In the genomic region with DNA sequence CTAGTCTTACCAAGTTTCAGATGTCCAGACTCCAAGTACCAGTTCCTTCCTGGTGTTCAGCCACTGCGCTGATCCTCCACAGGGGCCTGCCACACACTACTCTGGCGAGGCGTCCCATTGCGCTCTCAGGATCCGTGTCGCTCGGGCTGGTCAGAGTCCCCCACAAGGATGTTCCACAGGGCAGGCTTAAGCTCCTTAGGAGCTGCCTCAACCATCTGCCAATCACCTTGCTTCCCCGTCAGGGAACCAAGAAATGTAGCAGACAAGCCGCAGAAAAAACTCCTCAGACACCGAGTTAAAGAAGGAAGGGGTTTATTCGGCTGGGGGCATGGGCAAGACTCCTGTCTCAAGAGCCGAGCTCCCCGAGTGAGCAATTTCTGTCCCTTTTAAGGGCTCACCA, we compare ENCODE assay signal across 1 cellular context.
TF ChIP-seq lines count a peak whose summit lies in the region.

No MANE protein-coding gene starts in this region.

TF ChIP-seq in HepG2, 621 proteins besides CTCF, POLR2A, EP300 and RAD21:
- no peak for TF ChIP-seq ZMAT3 (CRISPR knock-in tag; conservative IDR thresholded peaks at IDR 0.05)
- TF ChIP-seq, protein P1, sequence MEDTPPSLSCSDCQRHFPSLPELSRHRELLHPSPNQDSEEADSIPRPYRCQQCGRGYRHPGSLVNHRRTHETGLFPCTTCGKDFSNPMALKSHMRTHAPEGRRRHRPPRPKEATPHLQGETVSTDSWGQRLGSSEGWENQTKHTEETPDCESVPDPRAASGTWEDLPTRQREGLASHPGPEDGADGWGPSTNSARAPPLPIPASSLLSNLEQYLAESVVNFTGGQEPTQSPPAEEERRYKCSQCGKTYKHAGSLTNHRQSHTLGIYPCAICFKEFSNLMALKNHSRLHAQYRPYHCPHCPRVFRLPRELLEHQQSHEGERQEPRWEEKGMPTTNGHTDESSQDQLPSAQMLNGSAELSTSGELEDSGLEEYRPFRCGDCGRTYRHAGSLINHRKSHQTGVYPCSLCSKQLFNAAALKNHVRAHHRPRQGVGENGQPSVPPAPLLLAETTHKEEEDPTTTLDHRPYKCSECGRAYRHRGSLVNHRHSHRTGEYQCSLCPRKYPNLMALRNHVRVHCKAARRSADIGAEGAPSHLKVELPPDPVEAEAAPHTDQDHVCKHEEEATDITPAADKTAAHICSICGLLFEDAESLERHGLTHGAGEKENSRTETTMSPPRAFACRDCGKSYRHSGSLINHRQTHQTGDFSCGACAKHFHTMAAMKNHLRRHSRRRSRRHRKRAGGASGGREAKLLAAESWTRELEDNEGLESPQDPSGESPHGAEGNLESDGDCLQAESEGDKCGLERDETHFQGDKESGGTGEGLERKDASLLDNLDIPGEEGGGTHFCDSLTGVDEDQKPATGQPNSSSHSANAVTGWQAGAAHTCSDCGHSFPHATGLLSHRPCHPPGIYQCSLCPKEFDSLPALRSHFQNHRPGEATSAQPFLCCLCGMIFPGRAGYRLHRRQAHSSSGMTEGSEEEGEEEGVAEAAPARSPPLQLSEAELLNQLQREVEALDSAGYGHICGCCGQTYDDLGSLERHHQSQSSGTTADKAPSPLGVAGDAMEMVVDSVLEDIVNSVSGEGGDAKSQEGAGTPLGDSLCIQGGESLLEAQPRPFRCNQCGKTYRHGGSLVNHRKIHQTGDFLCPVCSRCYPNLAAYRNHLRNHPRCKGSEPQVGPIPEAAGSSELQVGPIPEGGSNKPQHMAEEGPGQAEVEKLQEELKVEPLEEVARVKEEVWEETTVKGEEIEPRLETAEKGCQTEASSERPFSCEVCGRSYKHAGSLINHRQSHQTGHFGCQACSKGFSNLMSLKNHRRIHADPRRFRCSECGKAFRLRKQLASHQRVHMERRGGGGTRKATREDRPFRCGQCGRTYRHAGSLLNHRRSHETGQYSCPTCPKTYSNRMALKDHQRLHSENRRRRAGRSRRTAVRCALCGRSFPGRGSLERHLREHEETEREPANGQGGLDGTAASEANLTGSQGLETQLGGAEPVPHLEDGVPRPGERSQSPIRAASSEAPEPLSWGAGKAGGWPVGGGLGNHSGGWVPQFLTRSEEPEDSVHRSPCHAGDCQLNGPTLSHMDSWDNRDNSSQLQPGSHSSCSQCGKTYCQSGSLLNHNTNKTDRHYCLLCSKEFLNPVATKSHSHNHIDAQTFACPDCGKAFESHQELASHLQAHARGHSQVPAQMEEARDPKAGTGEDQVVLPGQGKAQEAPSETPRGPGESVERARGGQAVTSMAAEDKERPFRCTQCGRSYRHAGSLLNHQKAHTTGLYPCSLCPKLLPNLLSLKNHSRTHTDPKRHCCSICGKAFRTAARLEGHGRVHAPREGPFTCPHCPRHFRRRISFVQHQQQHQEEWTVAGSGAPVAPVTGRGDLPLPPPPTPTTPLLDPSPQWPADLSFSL (CRISPR knock-in tag; IDR thresholded peaks at IDR 0.05) = no peak
- TF ChIP-seq KLF9 (CRISPR knock-in tag; IDR thresholded peaks at IDR 0.05; ENCODE audit: low read depth) = no peak
- no peak for TF ChIP-seq CHD4 (IDR thresholded peaks at IDR 0.05; ENCODE audit: borderline replicate concordance, low read length)
- TF ChIP-seq GATAD1 (CRISPR knock-in tag; IDR thresholded peaks at IDR 0.05) = no peak
- TF ChIP-seq ZNF382 (CRISPR knock-in tag; IDR thresholded peaks at IDR 0.05; ENCODE audit: borderline replicate concordance) = no peak
- TF ChIP-seq, protein P2, sequence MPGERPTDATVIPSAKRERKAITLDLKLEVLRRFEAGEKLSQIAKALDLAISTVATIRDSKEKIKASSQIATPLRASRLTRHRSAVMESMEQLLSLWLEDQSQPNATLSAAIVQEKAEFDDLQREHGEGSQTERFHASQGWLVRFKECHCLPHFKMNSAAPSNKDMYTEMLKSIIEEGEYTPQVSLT (CRISPR knock-in tag; IDR thresholded peaks at IDR 0.05; ENCODE audit: borderline replicate concordance, low read depth) = no peak
- no peak for TF ChIP-seq NR2F6 (IDR thresholded peaks at IDR 0.05)
- no peak for TF ChIP-seq NR2F6 (CRISPR knock-in tag; IDR thresholded peaks at IDR 0.05)
- TF ChIP-seq KDM3A (CRISPR knock-in tag; IDR thresholded peaks at IDR 0.05; ENCODE audit: low read depth) = no peak
- no peak for TF ChIP-seq BORCS8-MEF2B (CRISPR knock-in tag; IDR thresholded peaks at IDR 0.05)
- TF ChIP-seq, protein P3, sequence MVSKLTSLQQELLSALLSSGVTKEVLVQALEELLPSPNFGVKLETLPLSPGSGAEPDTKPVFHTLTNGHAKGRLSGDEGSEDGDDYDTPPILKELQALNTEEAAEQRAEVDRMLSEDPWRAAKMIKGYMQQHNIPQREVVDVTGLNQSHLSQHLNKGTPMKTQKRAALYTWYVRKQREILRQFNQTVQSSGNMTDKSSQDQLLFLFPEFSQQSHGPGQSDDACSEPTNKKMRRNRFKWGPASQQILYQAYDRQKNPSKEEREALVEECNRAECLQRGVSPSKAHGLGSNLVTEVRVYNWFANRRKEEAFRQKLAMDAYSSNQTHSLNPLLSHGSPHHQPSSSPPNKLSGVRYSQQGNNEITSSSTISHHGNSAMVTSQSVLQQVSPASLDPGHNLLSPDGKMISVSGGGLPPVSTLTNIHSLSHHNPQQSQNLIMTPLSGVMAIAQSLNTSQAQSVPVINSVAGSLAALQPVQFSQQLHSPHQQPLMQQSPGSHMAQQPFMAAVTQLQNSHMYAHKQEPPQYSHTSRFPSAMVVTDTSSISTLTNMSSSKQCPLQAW (CRISPR knock-in tag; IDR thresholded peaks at IDR 0.05) = no peak
- no peak for TF ChIP-seq CBX2 (IDR thresholded peaks at IDR 0.05; ENCODE audit: low read depth, low read length)
- no peak for TF ChIP-seq CBX2 (CRISPR knock-in tag; IDR thresholded peaks at IDR 0.05; ENCODE audit: low read depth)
- no peak for TF ChIP-seq POLR2AphosphoS2 (IDR thresholded peaks at IDR 0.05; ENCODE audit: low read depth, low read length)
- no peak for TF ChIP-seq SP4 (CRISPR knock-in tag; IDR thresholded peaks at IDR 0.05)
- TF ChIP-seq XBP1 (CRISPR knock-in tag; IDR thresholded peaks at IDR 0.05) = no peak
- no peak for TF ChIP-seq ZNF614 (CRISPR knock-in tag; IDR thresholded peaks at IDR 0.05; ENCODE audit: borderline replicate concordance)
- TF ChIP-seq TOE1 (CRISPR knock-in tag; IDR thresholded peaks at IDR 0.05) = no peak
- TF ChIP-seq, protein P4, sequence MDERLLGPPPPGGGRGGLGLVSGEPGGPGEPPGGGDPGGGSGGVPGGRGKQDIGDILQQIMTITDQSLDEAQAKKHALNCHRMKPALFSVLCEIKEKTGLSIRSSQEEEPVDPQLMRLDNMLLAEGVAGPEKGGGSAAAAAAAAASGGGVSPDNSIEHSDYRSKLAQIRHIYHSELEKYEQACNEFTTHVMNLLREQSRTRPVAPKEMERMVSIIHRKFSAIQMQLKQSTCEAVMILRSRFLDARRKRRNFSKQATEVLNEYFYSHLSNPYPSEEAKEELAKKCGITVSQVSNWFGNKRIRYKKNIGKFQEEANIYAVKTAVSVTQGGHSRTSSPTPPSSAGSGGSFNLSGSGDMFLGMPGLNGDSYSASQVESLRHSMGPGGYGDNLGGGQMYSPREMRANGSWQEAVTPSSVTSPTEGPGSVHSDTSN (CRISPR knock-in tag; IDR thresholded peaks at IDR 0.05) = no peak
- no peak for TF ChIP-seq ZNF616 (CRISPR knock-in tag; IDR thresholded peaks at IDR 0.05; ENCODE audit: low read depth)
- TF ChIP-seq, protein P5, sequence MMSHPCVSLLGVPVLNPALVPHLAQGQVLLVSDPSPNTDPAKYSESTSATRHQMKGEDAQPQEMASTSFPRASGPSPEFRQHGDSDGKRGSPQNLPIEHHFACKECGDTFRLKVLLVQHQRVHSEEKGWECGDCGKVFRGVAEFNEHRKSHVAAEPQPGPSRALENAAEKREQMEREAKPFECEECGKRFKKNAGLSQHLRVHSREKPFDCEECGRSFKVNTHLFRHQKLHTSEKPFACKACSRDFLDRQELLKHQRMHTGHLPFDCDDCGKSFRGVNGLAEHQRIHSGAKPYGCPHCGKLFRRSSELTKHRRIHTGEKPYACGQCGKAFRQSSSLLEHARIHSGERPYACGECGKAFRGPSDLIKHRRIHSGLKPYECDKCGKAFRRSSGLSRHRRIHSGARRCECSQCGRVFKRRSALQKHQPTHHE (CRISPR knock-in tag; IDR thresholded peaks at IDR 0.05; ENCODE audit: borderline replicate concordance) = no peak
